15 cellular contexts compared by ENCODE assay signal in genomic region chr18:80107396-80107795, GRCh38. TPM values are rescaled to one million over a fixed set of nuclear protein-coding genes. Genes with fewer than 3 reads are reported as not detected.
A peak's percentile ranks its signal among the peaks of the same experiment; 100 is the strongest.
DNase-seq lines count a peak whose midpoint lies in the region; ATAC-seq and TF ChIP-seq lines count a peak whose summit lies in the region.
"Had no signal": no experiment of that assay in that cellular context is flagged by ENCODE, and none has a peak within 500 bp of the region (broad histone marks: within the 10 kb centered on the region; RNA-seq: fewer than 3 reads in every experiment).

No MANE protein-coding gene starts in this region.

- intact Hi-C loops in colonic mucosa (cut with DNase I) = loop anchor here (5.0 kb wide), 1 partner anchor 70 kb away; no protein-coding TSS in a partner anchor

- no peaks in the 10 kb centered on the region for H3K4me1 ChIP-seq in colonic mucosa

- peaks cover 17% of the 10 kb centered on the region for H3K4me1 Mint-ChIP-seq in activated naive CD4-positive, alpha-beta T cell treated with anti-CD3 and anti-CD28 coated beads, Interleukin-2, amount 10 ng/mL, durations not matched to agents 7 days and 5 days
- H3K4me1 Mint-ChIP-seq in brain = peaks cover 41% of the 10 kb centered on the region
- H3K4me1 Mint-ChIP-seq in naive thymus-derived CD8-positive, alpha-beta T cell = peaks cover 23 to 40% (median 31%) of the 10 kb centered on the region in 4 donors
- H3K4me1 Mint-ChIP-seq in type B pancreatic cell (ENCODE audit: unreplicated experiment) = peaks cover 24% of the 10 kb centered on the region

- no peaks in the 10 kb centered on the region for H3K9me3 Mint-ChIP-seq in activated naive CD4-positive, alpha-beta T cell treated with anti-CD3 and anti-CD28 coated beads, Interleukin-2, amount 10 ng/mL, durations not matched to agents 7 days and 5 days
- H3K9me3 Mint-ChIP-seq in brain (peaks cover 0 to 6% (median 0%) of the 10 kb centered on the region in 5 experiments), type B pancreatic cell (no peaks in the 10 kb centered on the region)
- H3K9me3 Mint-ChIP-seq in naive thymus-derived CD8-positive, alpha-beta T cell = peaks cover 0 to under 1% (median 0%) of the 10 kb centered on the region in 9 donors
- H3K9me3 Mint-ChIP-seq: activated naive CD8-positive, alpha-beta T cell treated with anti-CD3 and anti-CD28 coated beads, Interleukin-2, amount 50 U/mL, for 24 hours had no signal

- no peak overlapping the region for H3K27ac ChIP-seq in colonic mucosa

- TF ChIP-seq CTCF in brain (conservative IDR thresholded peaks at IDR 0.05) = no peak
- TF ChIP-seq CTCF in type B pancreatic cell (conservative IDR thresholded peaks at IDR 0.05) = no peak
- TF ChIP-seq CTCF in colonic mucosa (IDR thresholded peaks at IDR 0.05) = no peak

- H3K4me3 ChIP-seq in MG63 (no peak overlapping the region), colonic mucosa (no peak overlapping the region)
- H3K4me3 ChIP-seq: heart right ventricle, lung, tibial artery had no signal

- H3K36me3 ChIP-seq in MG63 (peaks cover 16% of the 10 kb centered on the region), colonic mucosa (no peaks in the 10 kb centered on the region)
- H3K36me3 ChIP-seq: tibial artery had no signal

- POLR2A ChIA-PET in naive thymus-derived CD8-positive, alpha-beta T cell (lab: Charles Lee) = no interaction called here

- H3K27me3 Mint-ChIP-seq in activated naive CD4-positive, alpha-beta T cell treated with anti-CD3 and anti-CD28 coated beads, Interleukin-2, amount 10 ng/mL, durations not matched to agents 7 days and 5 days = peaks cover 14% of the 10 kb centered on the region
- H3K27me3 Mint-ChIP-seq in brain = peaks cover 11% of the 10 kb centered on the region
- no peaks in the 10 kb centered on the region for H3K27me3 Mint-ChIP-seq in naive thymus-derived CD8-positive, alpha-beta T cell
- no peaks in the 10 kb centered on the region for H3K27me3 Mint-ChIP-seq in type B pancreatic cell
- H3K27me3 Mint-ChIP-seq: activated naive CD8-positive, alpha-beta T cell treated with anti-CD3 and anti-CD28 coated beads, Interleukin-2, amount 50 U/mL, for 24 hours had no signal

- DNase-seq in activated naive CD4-positive, alpha-beta T cell treated with anti-CD3 and anti-CD28 coated beads, Interleukin-2, amount 10 ng/mL, durations not matched to agents 7 days and 5 days = no peak
- no peak for DNase-seq in activated naive CD4-positive, alpha-beta T cell treated with Interleukin-2 at 50 U/mL for 16 hours
- DNase-seq in naive thymus-derived CD8-positive, alpha-beta T cell = peak in 2 of 10 donors; percentile 4 to 21
- no peak for DNase-seq in type B pancreatic cell (ENCODE audit: extremely low spot score, unreplicated experiment)
- DNase-seq in MG63 = no peak
- DNase-seq in NAMALWA (ENCODE audit: low spot score) = no peak
- no peak for DNase-seq in colonic mucosa
- DNase-seq: activated naive CD8-positive, alpha-beta T cell treated with anti-CD3 and anti-CD28 coated beads, Interleukin-2, amount 50 U/mL, for 24 hours; GOT3; NCI-H187; NCI-H2227 treated with DMSO at 0.1 percent for 48 hours; tibial artery had no signal

- no peak overlapping the region for H3K9ac ChIP-seq in colonic mucosa (ENCODE audit: low read depth in 2 of 2, low read length in 2 of 2)

- peaks cover 2% of the 10 kb centered on the region; the same call in 1 of the 2 replicates for H3K9me3 ChIP-seq in MG63
- no peaks in the 10 kb centered on the region for H3K9me3 ChIP-seq in colonic mucosa
- H3K9me3 ChIP-seq: tibial artery had no signal

- H3K27ac Mint-ChIP-seq in activated naive CD4-positive, alpha-beta T cell treated with anti-CD3 and anti-CD28 coated beads, Interleukin-2, amount 10 ng/mL, durations not matched to agents 7 days and 5 days = no peak overlapping the region
- H3K27ac Mint-ChIP-seq in brain (peak overlapping the region; percentile 22 to 96 (median 48)), type B pancreatic cell (peak overlapping the region; percentile 78)
- H3K27ac Mint-ChIP-seq in naive thymus-derived CD8-positive, alpha-beta T cell = peak overlapping the region; percentile 67 to 98 (median 87)

- peaks cover 6% of the 10 kb centered on the region for H3K36me3 Mint-ChIP-seq in activated naive CD4-positive, alpha-beta T cell treated with anti-CD3 and anti-CD28 coated beads, Interleukin-2, amount 10 ng/mL, durations not matched to agents 7 days and 5 days
- H3K36me3 Mint-ChIP-seq in brain (peaks cover 6% of the 10 kb centered on the region), type B pancreatic cell (peaks cover 4% of the 10 kb centered on the region)
- H3K36me3 Mint-ChIP-seq in naive thymus-derived CD8-positive, alpha-beta T cell = peaks cover 0 to 2% (median 0%) of the 10 kb centered on the region in 3 donors

- no peaks in the 10 kb centered on the region for H3K27me3 ChIP-seq in MG63
- no peaks in the 10 kb centered on the region for H3K27me3 ChIP-seq in colonic mucosa
- H3K27me3 ChIP-seq: heart right ventricle, tibial artery had no signal

- peak overlapping the region; percentile 33 for H3K4me3 Mint-ChIP-seq in activated naive CD4-positive, alpha-beta T cell treated with anti-CD3 and anti-CD28 coated beads, Interleukin-2, amount 10 ng/mL, durations not matched to agents 7 days and 5 days
- H3K4me3 Mint-ChIP-seq in brain = peak overlapping the region in 4 of 5 experiments; percentile 64 to 89 (median 74)
- peak overlapping the region in 6 of 10 donors; percentile 52 to 87 (median 74) for H3K4me3 Mint-ChIP-seq in naive thymus-derived CD8-positive, alpha-beta T cell
- peak overlapping the region; percentile 74 for H3K4me3 Mint-ChIP-seq in type B pancreatic cell
- H3K4me3 Mint-ChIP-seq: activated naive CD8-positive, alpha-beta T cell treated with anti-CD3 and anti-CD28 coated beads, Interleukin-2, amount 50 U/mL, for 24 hours had no signal

- no peak for ATAC-seq in naive thymus-derived CD8-positive, alpha-beta T cell
- ATAC-seq: activated naive CD8-positive, alpha-beta T cell treated with anti-CD3 and anti-CD28 coated beads, Interleukin-2, amount 50 U/mL, for 24 hours had no signal

- CTCF ChIA-PET in activated naive CD4-positive, alpha-beta T cell treated with anti-CD3 and anti-CD28 coated beads, Interleukin-2, amount 10 ng/mL, durations not matched to agents 7 days and 5 days (lab: Charles Lee) = no interaction called here

RNA-seq across cellular contexts. Expression of gene ADNP2, which starts 1.7 kb away (rescaled TPM):
- 13.5 TPM for polyA plus RNA-seq in brain (ENCODE audit: insufficient read depth, low read depth, low replicate concordance)
- total RNA-seq in naive thymus-derived CD8-positive, alpha-beta T cell = 10 to 100 TPM; 22.7 to 25.5 TPM
- polyA plus RNA-seq in naive thymus-derived CD8-positive, alpha-beta T cell = 10 to 100 TPM in 1 of 3 donors, 1 to 10 TPM in 2; 8.1 to 11.7 (median 9.2) TPM
- 26.4 and 28.4 TPM in 2 replicates for total RNA-seq in type B pancreatic cell (ENCODE audit: low replicate concordance)
- 9.5 and 12.8 TPM in 2 replicates for total RNA-seq in MG63 (2014; rRNA removed; shearing (Covaris generic); ENCODE audit: low replicate concordance)
- total RNA-seq in colonic mucosa = 10 to 100 TPM; 17.8 to 18.1 TPM
